ENCODE assay signal across 17 cellular contexts in the genomic region with DNA sequence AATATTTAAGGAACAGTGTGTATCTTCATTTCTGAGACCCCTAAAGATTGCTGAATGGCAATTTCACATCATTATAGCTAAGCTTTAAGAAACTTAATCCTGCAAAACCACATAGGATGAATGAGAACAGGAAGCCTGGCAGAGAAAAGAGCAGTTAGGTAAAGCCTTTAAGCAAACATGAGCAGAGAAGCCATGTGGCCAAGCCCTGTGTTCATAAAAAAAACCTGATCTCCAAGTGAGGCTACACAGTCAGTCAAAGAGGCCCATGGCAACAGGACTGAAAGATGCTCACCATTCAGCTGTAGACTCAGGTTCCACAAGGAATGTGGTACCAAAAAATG. TPM values are rescaled to one million over a fixed set of nuclear protein-coding genes. Genes with fewer than 3 reads are reported as not detected.
DNase-seq lines count a peak whose midpoint lies in the region; ATAC-seq and TF ChIP-seq lines count a peak whose summit lies in the region.
"Had no signal": no experiment of that assay in that cellular context is flagged by ENCODE, and none has a peak within 500 bp of the region (broad histone marks: within the 10 kb centered on the region; RNA-seq: fewer than 3 reads in every experiment).

No MANE protein-coding gene starts in this region.

- H3K27me3 ChIP-seq in PC-9 (ENCODE audit: insufficient read depth, low read depth) (no peaks in the 10 kb centered on the region), esophagus muscularis mucosa (no peaks in the 10 kb centered on the region)

- no peaks in the 10 kb centered on the region for H4K20me1 ChIP-seq in PC-9 (ENCODE audit: insufficient read depth)

- H3K27ac Mint-ChIP-seq in type B pancreatic cell = peak overlapping the region; percentile 14
- H3K27ac Mint-ChIP-seq: activated T-helper 2 cell treated with anti-CD3 and anti-CD28 coated beads, Interferon-gamma antibody, Interleukin-2, Interleukin-4, amounts not matched to agents 10 μg/mL and 5 μg/mL and 100 μg/mL, durations not matched to agents 14 hours and 24 hours and 36 hours; endodermal cell had no signal

- no peaks in the 10 kb centered on the region for H3K79me2 ChIP-seq in PC-9 (ENCODE audit: low read depth)

- peak; percentile 45 for DNase-seq in NCI-H748 (lab: John Stamatoyannopoulos, UW; ENCODE audit: unreplicated experiment)
- no peak for DNase-seq in NCI-H748 treated with DMSO at 0.1 percent for 48 hours (lab: John Stamatoyannopoulos, UW)
- peak in 1 of 2 experiments; percentile 44 for DNase-seq in PC-9
- DNase-seq in esophagus muscularis mucosa (ENCODE audit: extremely low spot score) = peak; percentile 24
- no peak for DNase-seq in type B pancreatic cell (ENCODE audit: extremely low spot score, unreplicated experiment)
- DNase-seq: activated CD4-positive, alpha-beta T cell treated with anti-CD3 and anti-CD28 coated beads, Interleukin-2, amount 50 U/mL, for 48 hours; endodermal cell; glutamatergic neuron; H7; left cardiac atrium; NCI-H1048; T1000 had no signal

- TF ChIP-seq POLR2A in esophagus muscularis mucosa (IDR thresholded peaks at IDR 0.05; ENCODE audit: low read depth) = no peak

- no peaks in the 10 kb centered on the region for H3K9me2 ChIP-seq in PC-9 (ENCODE audit: insufficient read depth)

- no TSS peak for BruUV-seq in PC-9 (replicated peaks; lab: Mats Ljungman, UMichigan)

- TF ChIP-seq CTCF in PC-9 (conservative IDR thresholded peaks at IDR 0.05) (no peak), esophagus muscularis mucosa (IDR thresholded peaks at IDR 0.05) (no peak), type B pancreatic cell (conservative IDR thresholded peaks at IDR 0.05) (no peak)

- peaks cover 17% of the 10 kb centered on the region for H3K4me1 ChIP-seq in PC-9 (replicated peaks; ENCODE audit: insufficient read depth)
- H3K4me1 ChIP-seq in esophagus muscularis mucosa = no peaks in the 10 kb centered on the region

- POLR2A ChIA-PET in PC-9 (lab: Charles Lee; ENCODE audit: unreplicated experiment) = no interaction called here

- H3F3A ChIP-seq in PC-9 (ENCODE audit: insufficient read depth, low read depth) = peaks cover 11% of the 10 kb centered on the region; the same call in 1 of the 2 replicates

- H2AFZ ChIP-seq in PC-9 = no peak overlapping the region

- CTCF ChIA-PET in PC-9 (lab: Charles Lee) = no interaction called here

- H3K4me1 Mint-ChIP-seq in type B pancreatic cell (ENCODE audit: unreplicated experiment) = peaks cover 31% of the 10 kb centered on the region

- H3K9me3 Mint-ChIP-seq in type B pancreatic cell = no peaks in the 10 kb centered on the region
- H3K9me3 Mint-ChIP-seq: activated T-helper 2 cell treated with anti-CD3 and anti-CD28 coated beads, Interferon-gamma antibody, Interleukin-2, Interleukin-4, amounts not matched to agents 10 μg/mL and 5 μg/mL and 100 μg/mL, durations not matched to agents 14 hours and 24 hours and 36 hours; endodermal cell had no signal

- H3K27me3 Mint-ChIP-seq in type B pancreatic cell = no peaks in the 10 kb centered on the region

- no peaks in the 10 kb centered on the region for H3K9me3 ChIP-seq in PC-9 (ENCODE audit: insufficient read depth, low read depth)
- H3K9me3 ChIP-seq in esophagus muscularis mucosa = no peaks in the 10 kb centered on the region
- H3K9me3 ChIP-seq: thoracic aorta had no signal

- peak overlapping the region; percentile 4 for H3K4me3 Mint-ChIP-seq in type B pancreatic cell
- H3K4me3 Mint-ChIP-seq: endodermal cell had no signal

- H3K36me3 Mint-ChIP-seq in type B pancreatic cell = peaks cover 5% of the 10 kb centered on the region

- H3K4me3 ChIP-seq in PC-9 (no peak overlapping the region), esophagus muscularis mucosa (no peak overlapping the region)
- H3K4me3 ChIP-seq: thoracic aorta had no signal

- H3K27ac ChIP-seq in PC-9 = peak overlapping the region; percentile 55; the same call in 1 of the 2 replicates
- H3K27ac ChIP-seq in esophagus muscularis mucosa (replicated peaks in 1 of 4) = no peak overlapping the region
- H3K27ac ChIP-seq: thoracic aorta had no signal

- ATAC-seq in HG03139 (IDR thresholded peaks at IDR 0.05; ENCODE audit: unreplicated experiment) (no peak), HG03159 (IDR thresholded peaks at IDR 0.05; ENCODE audit: unreplicated experiment) (no peak), GM18511 (IDR thresholded peaks at IDR 0.05; ENCODE audit: unreplicated experiment) (no peak)

- TF ChIP-seq EP300 in esophagus muscularis mucosa (IDR thresholded peaks at IDR 0.05) = no peak

- peak overlapping the region; percentile 21; the same call in 1 of the 2 replicates for H3K4me2 ChIP-seq in PC-9

- H3K36me3 ChIP-seq in PC-9 (ENCODE audit: low read depth) (0 out of 2 replicates have a peak, but pooled peaks cover 6% of the 10 kb centered on the region), esophagus muscularis mucosa (peaks cover 3 to 29% (median 9%) of the 10 kb centered on the region in 4 donors)
- H3K36me3 ChIP-seq: thoracic aorta had no signal

- intact Hi-C loops in PC-9 (cut with micrococcal nuclease; ENCODE audit: unreplicated experiment) (no loop called here), esophagus muscularis mucosa (cut with DNase I) (no loop called here)

RNA-seq across cellular contexts. Expression of a gene that starts 9.3 kb away (rescaled TPM):
- total RNA-seq in PC-9 (2021) (32.4 and 45.2 TPM in 2 replicates), esophagus muscularis mucosa (10 to 100 TPM; 18.3 to 28.3 (median 24.0) TPM), type B pancreatic cell (ENCODE audit: low replicate concordance) (26.9 and 46.4 TPM in 2 replicates)

RNA-seq across cellular contexts. Expression of a gene that starts 35.2 kb away (rescaled TPM):
- not detected in 2 replicates for total RNA-seq in PC-9 (2021)
- total RNA-seq in esophagus muscularis mucosa = 10 to 100 TPM in 1 of 4 donors, 1 to 10 TPM in 3; 2.1 to 83.3 (median 2.4) TPM
- total RNA-seq in type B pancreatic cell (ENCODE audit: low replicate concordance) = 0.43 and 0.70 TPM in 2 replicates
- total RNA-seq: activated T-helper 2 cell treated with anti-CD3 and anti-CD28 coated beads, Interferon-gamma antibody, Interleukin-2, Interleukin-4, amounts not matched to agents 10 μg/mL and 5 μg/mL and 100 μg/mL, durations not matched to agents 14 hours and 24 hours and 36 hours; endodermal cell; H7 had no signal

RNA-seq across cellular contexts. Expression of a gene that starts 59.5 kb away (rescaled TPM):
- total RNA-seq in PC-9 (2021) (3.6 and 4.4 TPM in 2 replicates), esophagus muscularis mucosa (1 to 10 TPM; 2.2 to 5.0 (median 3.3) TPM), type B pancreatic cell (ENCODE audit: low replicate concordance) (1.3 and 1.4 TPM in 2 replicates)

Comparison
In these comparisons a context has a peak if more than half of its experiments do, and no peak if none do; other contexts are left out.
1. DNase-seq: peak in NCI-H748 (single experiment) and esophagus muscularis mucosa (single experiment); none in NCI-H748 treated with DMSO at 0.1 percent for 48 hours (single experiment) and type B pancreatic cell (single experiment).